ENCODE assay signal across 19 cellular contexts in the genomic region with DNA sequence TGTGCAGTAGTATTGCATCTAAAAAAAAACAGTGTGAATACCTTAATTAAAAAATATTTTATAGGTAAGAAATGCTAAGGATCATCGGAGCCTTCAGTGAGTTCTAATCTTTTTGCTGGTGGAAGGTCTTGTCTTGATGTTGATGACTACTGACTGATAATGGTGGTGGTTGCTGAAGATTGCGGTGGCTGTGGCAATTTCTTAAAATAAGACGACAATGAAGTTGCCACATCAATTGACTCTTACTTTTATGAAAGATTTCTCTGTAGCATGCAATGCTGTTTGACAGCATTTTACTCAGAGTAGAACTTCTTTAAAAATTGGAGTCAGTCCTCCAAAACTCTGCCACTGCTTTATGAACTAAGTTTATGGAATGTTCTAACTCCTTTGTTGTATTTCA. TPM values are rescaled to one million over a fixed set of nuclear protein-coding genes. Genes with fewer than 3 reads are reported as not detected.
A peak's percentile ranks its signal among the peaks of the same experiment; 100 is the strongest.
DNase-seq lines count a peak whose midpoint lies in the region; ATAC-seq, FAIRE-seq and TF ChIP-seq lines count a peak whose summit lies in the region.
"Had no signal": no experiment of that assay in that cellular context is flagged by ENCODE, and none has a peak within 500 bp of the region (broad histone marks: within the 10 kb centered on the region; RNA-seq: fewer than 3 reads in every experiment).

No MANE protein-coding gene starts in this region.

- peak; percentile 68 for DNase-seq in activated CD4-positive, alpha-beta T cell treated with anti-CD3 and anti-CD28 coated beads, Interleukin-2, amount 10 ng/mL, durations not matched to agents 24 days and 14 days
- no peak for DNase-seq in activated CD4-positive, alpha-beta T cell treated with anti-CD3 and anti-CD28 coated beads, Interleukin-2, amount 50 U/mL, for 4 hours
- no peak for DNase-seq in stimulated activated naive CD8-positive, alpha-beta T cell treated with anti-CD3 and anti-CD28 coated beads, Interleukin-15, amount 100 ng/mL, for 72 hours
- DNase-seq in stimulated activated naive CD8-positive, alpha-beta T cell treated with anti-CD3 and anti-CD28 coated beads, Interleukin-15, Interleukin-2, amounts not matched to agents 100 U/mL and 50 U/mL, for 24 hours, result no peak
- DNase-seq in astrocyte (ENCODE audit: low read depth) (no peak), A673 (ENCODE audit: low spot score) (no peak)
- DNase-seq: DMS53; NCI-H1417; NCI-H187; NCI-H2107; NCI-H510A; NCI-H748 treated with DMSO at 0.1 percent for 48 hours; NK-92 treated with Interleukin-12 subunit alpha and Interleukin-12 subunit beta, amount 100 ng/mL, for 24 hours; SHP77 had no signal

- peaks cover 55% of the 10 kb centered on the region for H3K36me3 Mint-ChIP-seq in activated CD4-positive, alpha-beta T cell treated with anti-CD3 and anti-CD28 coated beads, Interleukin-2, amount 10 ng/mL, durations not matched to agents 24 days and 14 days (ENCODE audit: low read depth)
- peaks cover 24% of the 10 kb centered on the region for H3K36me3 Mint-ChIP-seq in astrocyte (ENCODE audit: low read depth, unreplicated experiment)
- H3K36me3 Mint-ChIP-seq in stimulated activated memory B cell treated with anti-CD40 and anti-IgM and Interleukin-4, amounts not matched to agents 10 μg/mL and 1 μg/mL and 100 μg/mL, for 72 hours, result peaks cover 39% of the 10 kb centered on the region

- TF ChIP-seq CTCF in astrocyte (IDR thresholded peaks at IDR 0.05; ENCODE audit: insufficient read depth, low read depth, low read length) (no peak), A673 (conservative IDR thresholded peaks at IDR 0.05; ENCODE audit: low read depth, low read length) (no peak)

- CTCF ChIA-PET in A673 (lab: Charles Lee), result no interaction called here

- H3K4me3 Mint-ChIP-seq in activated CD4-positive, alpha-beta T cell treated with anti-CD3 and anti-CD28 coated beads, Interleukin-2, amount 10 ng/mL, durations not matched to agents 24 days and 14 days, result no peak overlapping the region
- H3K4me3 Mint-ChIP-seq in stimulated activated naive CD8-positive, alpha-beta T cell treated with anti-CD3 and anti-CD28 coated beads, Interleukin-15, amount 100 ng/mL, for 72 hours, result no peak overlapping the region
- no peak overlapping the region for H3K4me3 Mint-ChIP-seq in astrocyte (ENCODE audit: unreplicated experiment)
- H3K4me3 Mint-ChIP-seq in stimulated activated memory B cell treated with anti-CD40 and anti-IgM and Interleukin-4, amounts not matched to agents 10 μg/mL and 1 μg/mL and 100 μg/mL, for 72 hours, result no peak overlapping the region
- H3K4me3 Mint-ChIP-seq: CD8-positive, alpha-beta memory T cell had no signal

- intact Hi-C loops in activated CD4-positive, alpha-beta T cell treated with anti-CD3 and anti-CD28 coated beads, Interleukin-2, amount 10 ng/mL, durations not matched to agents 24 days and 14 days (cut with micrococcal nuclease), result no loop called here
- intact Hi-C loops in A673 (cut with micrococcal nuclease; ENCODE audit: unreplicated experiment), result no loop called here

- H3K9me3 Mint-ChIP-seq in activated CD4-positive, alpha-beta T cell treated with anti-CD3 and anti-CD28 coated beads, Interleukin-2, amount 10 ng/mL, durations not matched to agents 24 days and 14 days, result peaks cover 10% of the 10 kb centered on the region
- no peaks in the 10 kb centered on the region for H3K9me3 Mint-ChIP-seq in stimulated activated naive CD8-positive, alpha-beta T cell treated with anti-CD3 and anti-CD28 coated beads, Interleukin-15, amount 100 ng/mL, for 72 hours
- H3K9me3 Mint-ChIP-seq in astrocyte (ENCODE audit: unreplicated experiment), result no peaks in the 10 kb centered on the region
- H3K9me3 Mint-ChIP-seq in stimulated activated memory B cell treated with anti-CD40 and anti-IgM and Interleukin-4, amounts not matched to agents 10 μg/mL and 1 μg/mL and 100 μg/mL, for 72 hours, result no peaks in the 10 kb centered on the region
- H3K9me3 Mint-ChIP-seq: CD8-positive, alpha-beta memory T cell had no signal

- H3K4me1 Mint-ChIP-seq in activated CD4-positive, alpha-beta T cell treated with anti-CD3 and anti-CD28 coated beads, Interleukin-2, amount 10 ng/mL, durations not matched to agents 24 days and 14 days, result peaks cover 36% of the 10 kb centered on the region
- peaks cover 42% of the 10 kb centered on the region for H3K4me1 Mint-ChIP-seq in stimulated activated naive CD8-positive, alpha-beta T cell treated with anti-CD3 and anti-CD28 coated beads, Interleukin-15, amount 100 ng/mL, for 72 hours
- H3K4me1 Mint-ChIP-seq in astrocyte (ENCODE audit: low read depth, unreplicated experiment), result peaks cover 13% of the 10 kb centered on the region
- no peaks in the 10 kb centered on the region for H3K4me1 Mint-ChIP-seq in stimulated activated memory B cell treated with anti-CD40 and anti-IgM and Interleukin-4, amounts not matched to agents 10 μg/mL and 1 μg/mL and 100 μg/mL, for 72 hours

- no peak overlapping the region for H3K4me2 ChIP-seq in astrocyte (ENCODE audit: low read length)

- H3K36me3 ChIP-seq in astrocyte (ENCODE audit: insufficient read depth, low read length), result peaks cover 35% of the 10 kb centered on the region
- peaks cover 39% of the 10 kb centered on the region for H3K36me3 ChIP-seq in A673 (ENCODE audit: insufficient read depth, low read length, poor library complexity, severe bottlenecking)

- no peak overlapping the region for H3K4me3 ChIP-seq in astrocyte (ENCODE audit: insufficient read depth, low read depth, low read length)
- no peak overlapping the region for H3K4me3 ChIP-seq in A673 (ENCODE audit: low read depth, low read length, poor library complexity, severe bottlenecking)

- H3K27me3 ChIP-seq in astrocyte (ENCODE audit: insufficient read depth, low read length) (no peaks in the 10 kb centered on the region), A673 (replicated peaks; ENCODE audit: insufficient read depth, low read depth, low read length, poor library complexity) (no peaks in the 10 kb centered on the region)

- peaks cover 10% of the 10 kb centered on the region for H4K20me1 ChIP-seq in astrocyte (ENCODE audit: insufficient read depth, low read length)

- H3K79me2 ChIP-seq in astrocyte (ENCODE audit: insufficient read depth, low read length), result peaks cover 16% of the 10 kb centered on the region

- H3K9ac ChIP-seq in astrocyte (ENCODE audit: low read length), result no peak overlapping the region

- BruUV-seq in A673 (replicated peaks; lab: Mats Ljungman, UMichigan), result no TSS peak

- H3K9me3 ChIP-seq in astrocyte (ENCODE audit: insufficient read depth, low read depth, low read length), result no peaks in the 10 kb centered on the region
- H3K9me3 ChIP-seq in A673 (ENCODE audit: low read depth, low read length, poor library complexity, severe bottlenecking), result no peaks in the 10 kb centered on the region

- POLR2A ChIA-PET in A673 (lab: Charles Lee; ENCODE audit: low non-redundant PET), result no interaction called here

- no peak overlapping the region for H3K27ac ChIP-seq in astrocyte (ENCODE audit: low read depth, low read length)
- no peak overlapping the region for H3K27ac ChIP-seq in A673 (ENCODE audit: low read depth, low read length, poor library complexity, severe bottlenecking)

- no peak for FAIRE-seq in astrocyte (lab: Jason Lieb, UNC)
- FAIRE-seq: GM12891, GM18507 had no signal

- ATAC-seq in stimulated activated naive CD8-positive, alpha-beta T cell treated with anti-CD3 and anti-CD28 coated beads, Interleukin-15, amount 100 ng/mL, for 72 hours, result peak; percentile 51
- ATAC-seq in stimulated activated naive CD8-positive, alpha-beta T cell treated with anti-CD3 and anti-CD28 coated beads, Interleukin-15, Interleukin-2, amounts not matched to agents 100 U/mL and 50 U/mL, for 24 hours, result no peak
- no peak for ATAC-seq in stimulated activated memory B cell treated with anti-CD40 and anti-IgM and Interleukin-4, amounts not matched to agents 10 μg/mL and 1 μg/mL and 100 μg/mL, for 72 hours
- ATAC-seq in HG02981 (IDR thresholded peaks at IDR 0.05; ENCODE audit: unreplicated experiment), result no peak

- H3K27ac Mint-ChIP-seq in activated CD4-positive, alpha-beta T cell treated with anti-CD3 and anti-CD28 coated beads, Interleukin-2, amount 10 ng/mL, durations not matched to agents 24 days and 14 days, result peak overlapping the region; percentile 69
- no peak overlapping the region for H3K27ac Mint-ChIP-seq in stimulated activated naive CD8-positive, alpha-beta T cell treated with anti-CD3 and anti-CD28 coated beads, Interleukin-15, amount 100 ng/mL, for 72 hours
- H3K27ac Mint-ChIP-seq in astrocyte (ENCODE audit: unreplicated experiment), result peak overlapping the region; percentile 65
- no peak overlapping the region for H3K27ac Mint-ChIP-seq in stimulated activated memory B cell treated with anti-CD40 and anti-IgM and Interleukin-4, amounts not matched to agents 10 μg/mL and 1 μg/mL and 100 μg/mL, for 72 hours

- H3K27me3 Mint-ChIP-seq in activated CD4-positive, alpha-beta T cell treated with anti-CD3 and anti-CD28 coated beads, Interleukin-2, amount 10 ng/mL, durations not matched to agents 24 days and 14 days, result no peaks in the 10 kb centered on the region
- H3K27me3 Mint-ChIP-seq in stimulated activated naive CD8-positive, alpha-beta T cell treated with anti-CD3 and anti-CD28 coated beads, Interleukin-15, amount 100 ng/mL, for 72 hours, result no peaks in the 10 kb centered on the region
- H3K27me3 Mint-ChIP-seq in astrocyte (ENCODE audit: low read depth, unreplicated experiment), result no peaks in the 10 kb centered on the region
- no peaks in the 10 kb centered on the region for H3K27me3 Mint-ChIP-seq in stimulated activated memory B cell treated with anti-CD40 and anti-IgM and Interleukin-4, amounts not matched to agents 10 μg/mL and 1 μg/mL and 100 μg/mL, for 72 hours
- H3K27me3 Mint-ChIP-seq: CD8-positive, alpha-beta memory T cell had no signal

- H3K4me1 ChIP-seq in astrocyte (ENCODE audit: insufficient read depth, low read length), result peaks cover 4% of the 10 kb centered on the region
- peaks cover 1% of the 10 kb centered on the region for H3K4me1 ChIP-seq in A673 (ENCODE audit: insufficient read depth, low read length, poor library complexity, severe bottlenecking)

- H2AFZ ChIP-seq in astrocyte (ENCODE audit: low read depth, low read length), result no peak overlapping the region

RNA-seq across cellular contexts. Expression of a gene that starts 36.2 kb away (rescaled TPM):
- total RNA-seq in activated CD4-positive, alpha-beta T cell treated with anti-CD3 and anti-CD28 coated beads, Interleukin-2, amount 10 ng/mL, durations not matched to agents 24 days and 14 days, result 256 and 266 TPM in 2 replicates
- 189 and 194 TPM in 2 replicates for total RNA-seq in astrocyte
- total RNA-seq in A673 (2021), result 99.5 and 116 TPM in 2 replicates

Comparison
In these comparisons a context has a peak if more than half of its experiments do, and no peak if none do; other contexts are left out.
1. H3K27ac Mint-ChIP-seq: peak in activated CD4-positive, alpha-beta T cell treated with anti-CD3 and anti-CD28 coated beads, Interleukin-2, amount 10 ng/mL, durations not matched to agents 24 days and 14 days (single experiment) and astrocyte (single experiment); none in stimulated activated naive CD8-positive, alpha-beta T cell treated with anti-CD3 and anti-CD28 coated beads, Interleukin-15, amount 100 ng/mL, for 72 hours (0 of 2) and stimulated activated memory B cell treated with anti-CD40 and anti-IgM and Interleukin-4, amounts not matched to agents 10 μg/mL and 1 μg/mL and 100 μg/mL, for 72 hours (single experiment).